Comparison of ENCODE assay signal across 8 cellular contexts in genomic region chr17:17812211-17813054, GRCh38. TPM values are rescaled to one million over a fixed set of nuclear protein-coding genes. Genes with fewer than 3 reads are reported as not detected.
DNase-seq lines count a peak whose midpoint lies in the region; ATAC-seq and TF ChIP-seq lines count a peak whose summit lies in the region.

No MANE protein-coding gene starts in this region.

- TF ChIP-seq CTCF in stomach (IDR thresholded peaks at IDR 0.05) = peak; percentile 35 to 100 (median 99)

- DNase-seq in NCI-H146 (lab: John Stamatoyannopoulos, UW) (peak; percentile 14), NCI-H146 treated with DMSO at 0.1 percent for 48 hours (lab: John Stamatoyannopoulos, UW; ENCODE audit: unreplicated experiment) (no peak), NCI-H69 (lab: John Stamatoyannopoulos, UW) (peak; percentile 24), activated T-cell treated with anti-CD3 and anti-CD28 coated beads for 48 hours (ENCODE audit: low read depth) (peak; percentile 59), stomach (peak; percentile 79)
- peak; percentile 80 for DNase-seq in natural killer cell treated with Interleukin-12 subunit alpha and Interleukin-12 subunit beta and Interleukin-15 and Interleukin-18, amount 100 ng/mL, for 72 hours (ENCODE audit: low spot score)

- peaks cover 8 to 9% of the 10 kb centered on the region in 2 donors for H3K4me1 Mint-ChIP-seq in natural killer cell treated with Interleukin-12 subunit alpha and Interleukin-12 subunit beta and Interleukin-15 and Interleukin-18, amount 100 ng/mL, for 72 hours (ENCODE audit: low read depth in 2 of 2)

- no peak for TF ChIP-seq POLR2A in stomach (IDR thresholded peaks at IDR 0.05)

- peaks cover 26 to 68% (median 47%) of the 10 kb centered on the region in 4 donors for H3K4me1 ChIP-seq in stomach

- H3K27ac ChIP-seq in stomach = peak overlapping the region; percentile 24 to 71 (median 58)

- H3K27me3 ChIP-seq in stomach = no peaks in the 10 kb centered on the region

- H3K4me3 ChIP-seq in stomach = no peak overlapping the region

- H3K4me3 Mint-ChIP-seq in natural killer cell treated with Interleukin-12 subunit alpha and Interleukin-12 subunit beta and Interleukin-15 and Interleukin-18, amount 100 ng/mL, for 72 hours = no peak overlapping the region

- H3K36me3 ChIP-seq in stomach = peaks cover 45 to 83% (median 59%) of the 10 kb centered on the region in 4 donors

- H3K27me3 Mint-ChIP-seq in natural killer cell treated with Interleukin-12 subunit alpha and Interleukin-12 subunit beta and Interleukin-15 and Interleukin-18, amount 100 ng/mL, for 72 hours = no peaks in the 10 kb centered on the region

- no peaks in the 10 kb centered on the region for H3K36me3 Mint-ChIP-seq in natural killer cell treated with Interleukin-12 subunit alpha and Interleukin-12 subunit beta and Interleukin-15 and Interleukin-18, amount 100 ng/mL, for 72 hours

- TF ChIP-seq EP300 in stomach (IDR thresholded peaks at IDR 0.05) = no peak

- H3K9me3 Mint-ChIP-seq in natural killer cell treated with Interleukin-12 subunit alpha and Interleukin-12 subunit beta and Interleukin-15 and Interleukin-18, amount 100 ng/mL, for 72 hours = no peaks in the 10 kb centered on the region

- ATAC-seq in esophagus mucosa (peak; percentile 31), GM21825 (IDR thresholded peaks at IDR 0.05; ENCODE audit: unreplicated experiment) (no peak)
- ATAC-seq in natural killer cell treated with Interleukin-12 subunit alpha and Interleukin-12 subunit beta and Interleukin-15 and Interleukin-18, amount 100 ng/mL, for 72 hours = peak in 1 of 2 donors; percentile 67

- H3K27ac Mint-ChIP-seq in natural killer cell treated with Interleukin-12 subunit alpha and Interleukin-12 subunit beta and Interleukin-15 and Interleukin-18, amount 100 ng/mL, for 72 hours = no peak overlapping the region

- intact Hi-C loops in stomach (cut with DNase I; ENCODE audit: low total_unique reads) = loop anchor here (5.0 kb wide), 1 partner anchor 50 kb away; no protein-coding TSS in a partner anchor

- no peaks in the 10 kb centered on the region for H3K9me3 ChIP-seq in stomach

- 32 to 56% (median 55%) methylated on average over 10 to 59 of the region's 59 CpGs for WGBS in stomach, 5 donors

RNA-seq across cellular contexts. Expression of gene SREBF1, which starts 24.4 kb away (rescaled TPM):
- 142 TPM for total RNA-seq in esophagus mucosa
- 10 to 100 TPM; 55.8 to 73.5 TPM for total RNA-seq in natural killer cell treated with Interleukin-12 subunit alpha and Interleukin-12 subunit beta and Interleukin-15 and Interleukin-18, amount 100 ng/mL, for 72 hours
- total RNA-seq in stomach = 100 to 1,000 TPM in 3 of 5 donors, 10 to 100 TPM in 2; 18.9 to 207 (median 126) TPM
- polyA plus RNA-seq in stomach = 10 to 100 TPM; 13.1 to 64.5 (median 17.2) TPM
